Comparison of ENCODE assay signal across 8 cellular contexts in genomic region chr1:51990478-51990965, GRCh38. TPM values are rescaled to one million over a fixed set of nuclear protein-coding genes. Genes with fewer than 3 reads are reported as not detected.
DNase-seq lines count a peak whose midpoint lies in the region; ATAC-seq and TF ChIP-seq lines count a peak whose summit lies in the region.

Gene RAB3B (minus strand): TSS chr1:51990700. CDS start chr1:51977117, 13,583 bp downstream.

- peak within 1 kb of the TSS; percentile 95 for H3K4me3 ChIP-seq in ACC112 (ENCODE audit: low read depth, low read length)
- peak within 1 kb of the TSS; percentile 42 for H3K4me3 ChIP-seq in HL-60 (replicated peaks; ENCODE audit: insufficient read depth, low read length)
- H3K4me3 ChIP-seq in PC-9, result peak within 1 kb of the TSS; percentile 33; the same call in 1 of the 2 replicates
- peak within 1 kb of the TSS; percentile 63 for H3K4me3 ChIP-seq in fibroblast of villous mesenchyme (ENCODE audit: low read depth, low read length)
- peak within 1 kb of the TSS; percentile 35 for H3K4me3 ChIP-seq in ovary
- peak within 1 kb of the TSS; percentile 19 to 53 (median 36) for H3K4me3 ChIP-seq in tibial nerve

- H3K4me1 ChIP-seq in ACC112 (ENCODE audit: control insufficient read depth, insufficient read depth, low read length, unreplicated experiment) (no peaks in the 10 kb centered on the region), PC-9 (replicated peaks; ENCODE audit: insufficient read depth) (no peaks in the 10 kb centered on the region), ovary (ENCODE audit: insufficient read depth) (peaks cover 3% of the 10 kb centered on the region), tibial nerve (peaks cover 0 to 11% (median 3%) of the 10 kb centered on the region in 4 donors)

- CTCF ChIA-PET in PC-9 (lab: Charles Lee), result no interaction called here

- DNase-seq in HL-60 (ENCODE audit: low read depth in 1 of 2, low spot score in 1 of 2), result peak; percentile 21 to 25
- DNase-seq in PC-9, result peak in 1 of 2 experiments; percentile 85
- peak; percentile 53 to 71 for DNase-seq in activated T-helper 1 cell treated with anti-CD3 and anti-CD28 coated beads, Interleukin-2, amount 50 U/mL, for 16 hours (ENCODE audit: low read depth in 1 of 2, low spot score in 1 of 2)
- peak; percentile 48 for DNase-seq in fibroblast of villous mesenchyme (ENCODE audit: low read depth)
- peak; percentile 68 to 86 (median 79) for DNase-seq in ovary
- no peak for DNase-seq in tibial nerve (ENCODE audit: low spot score in 2 of 2)

- WGBS in ovary, 3 donors, result 1% methylated on average over 11 to 46 of the region's 46 CpGs
- WGBS in tibial nerve, 2 donors, result 5 to 6% methylated on average over 4 to 27 of the region's 46 CpGs

- no peak for TF ChIP-seq CTCF in HL-60 (IDR thresholded peaks at IDR 0.05; ENCODE audit: insufficient read depth, low read length)
- TF ChIP-seq CTCF in PC-9 (conservative IDR thresholded peaks at IDR 0.05), result no peak
- no peak for TF ChIP-seq CTCF in fibroblast of villous mesenchyme (IDR thresholded peaks at IDR 0.05; ENCODE audit: insufficient read depth, low read depth, low read length)
- no peak for TF ChIP-seq CTCF in ovary (IDR thresholded peaks at IDR 0.05)
- TF ChIP-seq CTCF in tibial nerve (IDR thresholded peaks at IDR 0.05), result no peak

- ATAC-seq in GM19025 (IDR thresholded peaks at IDR 0.05; ENCODE audit: low read depth, unreplicated experiment), result peak; percentile 67

- H3K36me3 ChIP-seq in ACC112 (ENCODE audit: insufficient read depth, low read length), result no peaks in the 10 kb centered on the region
- no peaks in the 10 kb centered on the region for H3K36me3 ChIP-seq in PC-9 (ENCODE audit: low read depth)
- H3K36me3 ChIP-seq in ovary, result no peaks in the 10 kb centered on the region
- H3K36me3 ChIP-seq in tibial nerve, result no peaks in the 10 kb centered on the region

- H3F3A ChIP-seq in PC-9 (ENCODE audit: insufficient read depth, low read depth), result no peaks in the 10 kb centered on the region

- H3K27me3 ChIP-seq in ACC112 (ENCODE audit: insufficient read depth, low read length) (peaks cover 21% of the 10 kb centered on the region; the same call in 1 of the 2 replicates), HL-60 (ENCODE audit: insufficient read depth, poor library complexity, severe bottlenecking) (peaks cover 22% of the 10 kb centered on the region), PC-9 (ENCODE audit: insufficient read depth, low read depth) (no peaks in the 10 kb centered on the region; the same call in 1 of the 2 replicates), ovary (no peaks in the 10 kb centered on the region), tibial nerve (peaks cover 0 to 53% of the 10 kb centered on the region in 2 donors)

- H3K79me2 ChIP-seq in ACC112 (ENCODE audit: control insufficient read depth, insufficient read depth, low read length, unreplicated experiment), result no peaks in the 10 kb centered on the region
- no peaks in the 10 kb centered on the region for H3K79me2 ChIP-seq in PC-9 (ENCODE audit: low read depth)

- POLR2A ChIA-PET in PC-9 (lab: Charles Lee; ENCODE audit: unreplicated experiment), result no interaction called here

- no peaks in the 10 kb centered on the region for H3K9me2 ChIP-seq in PC-9 (ENCODE audit: insufficient read depth)

- no peaks in the 10 kb centered on the region for H4K20me1 ChIP-seq in PC-9 (ENCODE audit: insufficient read depth)

- intact Hi-C loops in PC-9 (cut with micrococcal nuclease; ENCODE audit: unreplicated experiment) (no loop called here), ovary (cut with DNase I) (loop anchor here in 2 of 4 donors (5.0 to 10.0 kb wide), 2 partner anchors 86 to 88 kb away; no protein-coding TSS in a partner anchor)

- H3K27ac ChIP-seq in ACC112 (ENCODE audit: low read depth, low read length), result no peak within 1 kb of the TSS
- H3K27ac ChIP-seq in HL-60 (replicated peaks), result no peak within 1 kb of the TSS
- no peak within 1 kb of the TSS for H3K27ac ChIP-seq in PC-9
- H3K27ac ChIP-seq in ovary, result no peak within 1 kb of the TSS
- no peak within 1 kb of the TSS for H3K27ac ChIP-seq in tibial nerve

- TF ChIP-seq POLR2A in ovary (IDR thresholded peaks at IDR 0.05) (no peak), tibial nerve (IDR thresholded peaks at IDR 0.05) (no peak)

- no peak for TF ChIP-seq EP300 in ovary (IDR thresholded peaks at IDR 0.05)
- no peak for TF ChIP-seq EP300 in tibial nerve (IDR thresholded peaks at IDR 0.05)

- peak within 1 kb of the TSS; percentile 60 for H3K4me2 ChIP-seq in PC-9

- H2AFZ ChIP-seq in ACC112 (ENCODE audit: low read length, unreplicated experiment), result peak within 1 kb of the TSS; percentile 62
- no peak within 1 kb of the TSS for H2AFZ ChIP-seq in PC-9

- no TSS peak for BruUV-seq in PC-9 (replicated peaks; lab: Mats Ljungman, UMichigan)

- H3K9me3 ChIP-seq in PC-9 (ENCODE audit: insufficient read depth, low read depth) (no peaks in the 10 kb centered on the region), ovary (no peaks in the 10 kb centered on the region), tibial nerve (no peaks in the 10 kb centered on the region)

RNA-seq across cellular contexts. Expression of gene RAB3B, which starts in this region (rescaled TPM):
- total RNA-seq in PC-9 (2021) (2.4 and 2.6 TPM in 2 replicates), fibroblast of villous mesenchyme (58.9 and 77.3 TPM in 2 replicates), ovary (1 to 10 TPM; 1.1 to 8.2 (median 4.0) TPM), tibial nerve (under 1 TPM in 2 of 4 donors, not detected in 2; under 0.01 to 0.39 TPM)
- 1 to 10 TPM; 1.1 to 1.9 TPM for polyA plus RNA-seq in ovary

Comparison
In these comparisons a context has a peak if more than half of its experiments do, and no peak if none do; other contexts are left out.
1. H3K4me3 ChIP-seq: peak in every context shown above with its lines; median percentile 95 in ACC112; 63 in fibroblast of villous mesenchyme; 42 in HL-60; 36 in tibial nerve; 35 in ovary; 33 in PC-9.
2. DNase-seq: peak in HL-60 (2 of 2), activated T-helper 1 cell treated with anti-CD3 and anti-CD28 coated beads, Interleukin-2, amount 50 U/mL, for 16 hours (2 of 2), fibroblast of villous mesenchyme (single experiment) and ovary (5 of 5); none in tibial nerve (0 of 2).